In the genomic region with DNA sequence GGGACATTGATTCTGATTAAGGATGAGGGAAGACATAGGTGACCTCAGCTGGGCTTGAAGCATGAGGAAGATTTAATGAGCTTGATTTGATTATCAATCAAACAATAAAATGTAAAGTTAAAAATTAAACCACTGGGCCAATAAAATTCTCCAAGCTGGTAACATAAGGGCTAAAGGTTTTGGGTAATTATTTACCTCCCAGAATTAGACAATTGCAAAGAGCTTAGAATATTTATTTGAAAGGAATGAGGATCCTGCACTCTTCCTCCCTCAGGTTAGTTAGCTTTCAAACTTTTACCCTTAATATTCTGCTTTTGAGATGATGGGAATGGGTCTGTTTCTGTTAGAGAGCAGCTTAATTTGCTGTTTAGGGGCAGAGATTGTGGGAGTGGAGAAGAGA, we compare ENCODE assay signal across 24 cellular contexts. TPM values are rescaled to one million over a fixed set of nuclear protein-coding genes. Genes with fewer than 3 reads are reported as not detected.
DNase-seq lines count a peak whose midpoint lies in the region; ATAC-seq, FAIRE-seq and TF ChIP-seq lines count a peak whose summit lies in the region.
"Had no signal": no experiment of that assay in that cellular context is flagged by ENCODE, and none has a peak within 500 bp of the region (broad histone marks: within the 10 kb centered on the region; RNA-seq: fewer than 3 reads in every experiment).

A gene with protein sequence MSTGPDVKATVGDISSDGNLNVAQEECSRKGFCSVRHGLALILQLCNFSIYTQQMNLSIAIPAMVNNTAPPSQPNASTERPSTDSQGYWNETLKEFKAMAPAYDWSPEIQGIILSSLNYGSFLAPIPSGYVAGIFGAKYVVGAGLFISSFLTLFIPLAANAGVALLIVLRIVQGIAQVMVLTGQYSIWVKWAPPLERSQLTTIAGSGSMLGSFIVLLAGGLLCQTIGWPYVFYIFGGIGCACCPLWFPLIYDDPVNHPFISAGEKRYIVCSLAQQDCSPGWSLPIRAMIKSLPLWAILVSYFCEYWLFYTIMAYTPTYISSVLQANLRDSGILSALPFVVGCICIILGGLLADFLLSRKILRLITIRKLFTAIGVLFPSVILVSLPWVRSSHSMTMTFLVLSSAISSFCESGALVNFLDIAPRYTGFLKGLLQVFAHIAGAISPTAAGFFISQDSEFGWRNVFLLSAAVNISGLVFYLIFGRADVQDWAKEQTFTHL (plus strand): TSS at position 235 of the 400 bp plus-strand sequence. CDS start 7,221 bp downstream, outside the sequence.

- H3K9me3 Mint-ChIP-seq in Calu3 (ENCODE audit: low read depth, unreplicated experiment), result peaks cover 3% of the 10 kb centered on the region

- ATAC-seq in mucosa of descending colon, result peak; percentile 64
- ATAC-seq: HCT116, K562 had no signal

- H3K4me3 Mint-ChIP-seq in Calu3 (ENCODE audit: low read depth, unreplicated experiment), result peak within 1 kb of the TSS; percentile 55
- H3K4me3 Mint-ChIP-seq: CD4-positive, CD25-positive, alpha-beta regulatory T cell had no signal

- peak within 1 kb of the TSS; percentile 9 for H3K4me3 ChIP-seq in colonic mucosa
- H3K4me3 ChIP-seq in mucosa of descending colon, result no peak within 1 kb of the TSS
- peak within 1 kb of the TSS in 1 of 2 donors; percentile 66 for H3K4me3 ChIP-seq in small intestine (ENCODE audit: low read depth in 1 of 2, low read length in 2 of 2)
- H3K4me3 ChIP-seq: K562 had no signal

- DNase-seq in Calu3 (no peak), colonic mucosa (no peak), mucosa of descending colon (no peak), small intestine (peak; percentile 79), cortex of kidney (lab: John Stamatoyannopoulos, UW) (no peak), GM03348 (ENCODE audit: low spot score) (no peak), NCI-H2171 treated with DMSO at 0.1 percent for 48 hours (lab: John Stamatoyannopoulos, UW) (no peak)
- DNase-seq: BE2C; CD4-positive, CD25-positive, alpha-beta regulatory T cell; COR-L47; GOT3; NCI-H1105; NCI-H1694 treated with DMSO at 0.1 percent for 48 hours; NCI-H2107; NCI-H226; NCI-H524; NCI-H82; OCI-M1; SHP77 had no signal

- CTCF ChIA-PET in Calu3 (lab: Charles Lee), result interaction anchor here (0.7 to 1.3 kb wide), 3 partner anchors 19 to 885 kb away, joined by 3 read pairs; no protein-coding TSS in a partner anchor

- FAIRE-seq in small intestine (lab: Jason Lieb, UNC), result peak; percentile 89
- FAIRE-seq: A204.1, G401.6, K562 had no signal

- H3K27me3 Mint-ChIP-seq in Calu3 (ENCODE audit: unreplicated experiment), result no peaks in the 10 kb centered on the region

- H3K9ac ChIP-seq in colonic mucosa (ENCODE audit: low read depth in 2 of 2, low read length in 2 of 2), result peak within 1 kb of the TSS in 1 of 2 donors; percentile 72

- no peaks in the 10 kb centered on the region for H3K27me3 ChIP-seq in colonic mucosa
- no peaks in the 10 kb centered on the region for H3K27me3 ChIP-seq in small intestine (ENCODE audit: control insufficient read depth in 2 of 2, insufficient read depth in 2 of 2, low read length in 2 of 2)
- H3K27me3 ChIP-seq: BE2C had no signal

- H3K36me3 Mint-ChIP-seq in Calu3 (ENCODE audit: insufficient read depth, unreplicated experiment), result no peaks in the 10 kb centered on the region
- H3K36me3 Mint-ChIP-seq: CD4-positive, CD25-positive, alpha-beta regulatory T cell had no signal

- no TSS peak for BruUV-seq in Calu3 (replicated peaks; lab: Mats Ljungman, UMichigan)

- TF ChIP-seq CTCF in Calu3 (IDR thresholded peaks at IDR 0.05; ENCODE audit: unreplicated experiment) (no peak), colonic mucosa (IDR thresholded peaks at IDR 0.05) (no peak), mucosa of descending colon (IDR thresholded peaks at IDR 0.05) (no peak)

- no peaks in the 10 kb centered on the region for H3K9me3 ChIP-seq in colonic mucosa
- no peaks in the 10 kb centered on the region for H3K9me3 ChIP-seq in mucosa of descending colon
- H3K9me3 ChIP-seq in small intestine (ENCODE audit: control insufficient read depth, low read depth), result no peaks in the 10 kb centered on the region
- H3K9me3 ChIP-seq: BE2C had no signal

- peak within 1 kb of the TSS; percentile 58 for H3K27ac ChIP-seq in colonic mucosa
- peak within 1 kb of the TSS; percentile 27 to 32 for H3K27ac ChIP-seq in small intestine (ENCODE audit: low read depth in 1 of 2, low read length in 1 of 2)

- H3K36me3 ChIP-seq in colonic mucosa (no peaks in the 10 kb centered on the region), mucosa of descending colon (ENCODE audit: low read depth) (no peaks in the 10 kb centered on the region), small intestine (ENCODE audit: control insufficient read depth in 2 of 2, insufficient read depth in 2 of 2, low read length in 2 of 2) (no peaks in the 10 kb centered on the region)
- H3K36me3 ChIP-seq: BE2C had no signal

- intact Hi-C loops in Calu3 (cut with micrococcal nuclease; ENCODE audit: unreplicated experiment), result no loop called here
- intact Hi-C loops in colonic mucosa (cut with DNase I), result no loop called here
- intact Hi-C loops in mucosa of descending colon (cut with DNase I, micrococcal nuclease), result no loop called here

- peak within 1 kb of the TSS; percentile 85 for H3K27ac Mint-ChIP-seq in Calu3 (ENCODE audit: unreplicated experiment)

- peaks cover 53% of the 10 kb centered on the region for H3K4me1 Mint-ChIP-seq in Calu3 (ENCODE audit: low read depth, unreplicated experiment)
- H3K4me1 Mint-ChIP-seq: CD4-positive, CD25-positive, alpha-beta regulatory T cell had no signal

- peaks cover 5% of the 10 kb centered on the region for H3K4me1 ChIP-seq in colonic mucosa
- H3K4me1 ChIP-seq in mucosa of descending colon (ENCODE audit: low read depth), result peaks cover 29% of the 10 kb centered on the region
- peaks cover 5 to 15% of the 10 kb centered on the region in 2 donors for H3K4me1 ChIP-seq in small intestine (ENCODE audit: control insufficient read depth in 2 of 2, insufficient read depth in 1 of 2, low read depth in 1 of 2, low read length in 1 of 2)
- H3K4me1 ChIP-seq: BE2C had no signal

RNA-seq across cellular contexts. Expression of the gene that starts here (rescaled TPM):
- total RNA-seq in Calu3 (2022), result 1.9 and 3.4 TPM in 2 replicates
- 10 to 100 TPM; 11.3 to 27.7 TPM for total RNA-seq in colonic mucosa
- total RNA-seq in mucosa of descending colon, result 100 to 1,000 TPM in 1 of 3 donors, 10 to 100 TPM in 2; 30.2 to 107 (median 40.1) TPM
- polyA plus RNA-seq in small intestine, result 10 to 100 TPM in 2 of 3 donors, 1 to 10 TPM in 1; 3.1 to 21.2 (median 18.6) TPM
- total RNA-seq: CD4-positive, CD25-positive, alpha-beta regulatory T cell; K562; RPMI7951 had no signal
- polyA plus RNA-seq: CD4-positive, CD25-positive, alpha-beta regulatory T cell; K562 had no signal
